Comparison of ENCODE assay signal across 7 cellular contexts in genomic region chr1:206853696-206854095, GRCh38. TPM values are rescaled to one million over a fixed set of nuclear protein-coding genes. Genes with fewer than 3 reads are reported as not detected.
"Had no signal": no experiment of that assay in that cellular context is flagged by ENCODE, and none has a peak within 500 bp of the region (broad histone marks: within the 10 kb centered on the region; RNA-seq: fewer than 3 reads in every experiment).

No MANE protein-coding gene starts in this region.

RNA-seq across cellular contexts. Expression of gene IL20, which starts 11.7 kb away (rescaled TPM):
- total RNA-seq: GM23248, GM23338, H1, H4, H7, H9, HFFc6 had no signal
- polyA plus RNA-seq: GM23248, GM23338, H1 had no signal

RNA-seq across cellular contexts. Expression of gene IL24, which starts 43.5 kb away (rescaled TPM):
- total RNA-seq: GM23338, H1, H7, H9 had no signal
- polyA plus RNA-seq: GM23338, H1 had no signal
